ENCODE assay signal across 25 cellular contexts in genomic region chr11:26620282-26621045, GRCh38. TPM values are rescaled to one million over a fixed set of nuclear protein-coding genes. Genes with fewer than 3 reads are reported as not detected.
DNase-seq lines count a peak whose midpoint lies in the region; ATAC-seq, FAIRE-seq and TF ChIP-seq lines count a peak whose summit lies in the region.
"Had no signal": no experiment of that assay in that cellular context is flagged by ENCODE, and none has a peak within 500 bp of the region (broad histone marks: within the 10 kb centered on the region; RNA-seq: fewer than 3 reads in every experiment).

No MANE protein-coding gene starts in this region.

- H3K36me3 ChIP-seq in astrocyte (ENCODE audit: insufficient read depth, low read length) (no peaks in the 10 kb centered on the region), keratinocyte (ENCODE audit: control insufficient read depth in 2 of 2, extremely low read depth in 1 of 2, insufficient read depth in 2 of 2, low read length in 2 of 2) (no peaks in the 10 kb centered on the region)
- H3K36me3 ChIP-seq in CD4-positive, alpha-beta memory T cell (ENCODE audit: insufficient read depth, low read length) = no peaks in the 10 kb centered on the region
- H3K36me3 ChIP-seq: upper lobe of right lung had no signal

- H2AFZ ChIP-seq in astrocyte (ENCODE audit: low read depth, low read length) = no peak overlapping the region
- H2AFZ ChIP-seq in keratinocyte (ENCODE audit: control insufficient read depth, low read length) = peak overlapping the region; percentile 16

- TF ChIP-seq POLR2A in A549 (IDR thresholded peaks at IDR 0.05; ENCODE audit: low read length) = no peak

- no peaks in the 10 kb centered on the region for H3K27me3 Mint-ChIP-seq in astrocyte (ENCODE audit: low read depth, unreplicated experiment)
- no peaks in the 10 kb centered on the region for H3K27me3 Mint-ChIP-seq in CD4-positive, alpha-beta memory T cell
- H3K27me3 Mint-ChIP-seq: activated CD4-positive, alpha-beta memory T cell treated with anti-CD3 and anti-CD28 coated beads, Interleukin-2, amount 10 ng/mL, durations not matched to agents 7 days and 5 days; CD4-positive, CD25-positive, alpha-beta regulatory T cell; effector memory CD8-positive, alpha-beta T cell; natural killer cell treated with Interleukin-12 subunit alpha and Interleukin-12 subunit beta and Interleukin-15 and Interleukin-18, amount 100 ng/mL, for 72 hours; stimulated activated naive CD8-positive, alpha-beta T cell treated with anti-CD3 and anti-CD28 coated beads, Interleukin-15, Interleukin-2, amounts not matched to agents 100 ng/mL and 50 ng/mL, for 24 hours had no signal

- intact Hi-C loops in CD4-positive, alpha-beta memory T cell (cut with micrococcal nuclease) = no loop called here

- no peaks in the 10 kb centered on the region for H3K36me3 Mint-ChIP-seq in astrocyte (ENCODE audit: low read depth, unreplicated experiment)
- H3K36me3 Mint-ChIP-seq in CD4-positive, alpha-beta memory T cell = no peaks in the 10 kb centered on the region
- H3K36me3 Mint-ChIP-seq: CD4-positive, CD25-positive, alpha-beta regulatory T cell; natural killer cell treated with Interleukin-12 subunit alpha and Interleukin-12 subunit beta and Interleukin-15 and Interleukin-18, amount 100 ng/mL, for 72 hours had no signal

- no peak for TF ChIP-seq EP300 in A549 (IDR thresholded peaks at IDR 0.05)

- H3K4me1 ChIP-seq in A549 (peaks cover 40% of the 10 kb centered on the region), astrocyte (ENCODE audit: insufficient read depth, low read length) (peaks cover 3% of the 10 kb centered on the region), keratinocyte (ENCODE audit: control insufficient read depth, extremely low read depth, insufficient read depth, low read length) (peaks cover 31% of the 10 kb centered on the region)
- no peaks in the 10 kb centered on the region for H3K4me1 ChIP-seq in CD4-positive, alpha-beta memory T cell (ENCODE audit: insufficient read depth, low read length)
- H3K4me1 ChIP-seq: upper lobe of right lung had no signal

- WGBS in A549 (ENCODE audit: missing lambda C conversion rate) = 49% methylated on average over 1 of the region's 1 CpG

- H3K9ac ChIP-seq in astrocyte (ENCODE audit: low read length) (no peak overlapping the region), keratinocyte (ENCODE audit: control insufficient read depth, extremely low read depth, insufficient read depth, low read length) (no peak overlapping the region)

- H3K27ac ChIP-seq in A549 (peak overlapping the region; percentile 62 to 70), astrocyte (ENCODE audit: low read depth, low read length) (peak overlapping the region; percentile 4), keratinocyte (ENCODE audit: control insufficient read depth, insufficient read depth, low read length) (peak overlapping the region; percentile 77)
- no peak overlapping the region for H3K27ac ChIP-seq in CD4-positive, alpha-beta memory T cell (ENCODE audit: low read depth, low read length)
- H3K27ac ChIP-seq: upper lobe of right lung, VCaP had no signal

- H3K27ac Mint-ChIP-seq in astrocyte (ENCODE audit: unreplicated experiment) = peak overlapping the region; percentile 82
- H3K27ac Mint-ChIP-seq in CD4-positive, alpha-beta memory T cell = no peak overlapping the region
- H3K27ac Mint-ChIP-seq: activated CD4-positive, alpha-beta memory T cell treated with anti-CD3 and anti-CD28 coated beads, Interleukin-2, amount 10 ng/mL, durations not matched to agents 7 days and 5 days; activated naive CD4-positive, alpha-beta T cell treated with anti-CD3 and anti-CD28 coated beads for 36 hours; CD4-positive, CD25-positive, alpha-beta regulatory T cell; effector memory CD8-positive, alpha-beta T cell; natural killer cell treated with Interleukin-12 subunit alpha and Interleukin-12 subunit beta and Interleukin-15 and Interleukin-18, amount 100 ng/mL, for 72 hours; stimulated activated naive CD8-positive, alpha-beta T cell treated with anti-CD3 and anti-CD28 coated beads, Interleukin-15, Interleukin-2, amounts not matched to agents 100 ng/mL and 50 ng/mL, for 24 hours; T-helper 1 cell treated with Interleukin-12 subunit alpha and Interleukin-12 subunit beta and Interleukin-4 antibody, amounts not matched to agents 30 μg/mL and 1 μg/mL, for 36 hours had no signal

- no peak overlapping the region for H3K4me3 ChIP-seq in A549
- H3K4me3 ChIP-seq in astrocyte (ENCODE audit: insufficient read depth, low read depth, low read length) = no peak overlapping the region
- no peak overlapping the region for H3K4me3 ChIP-seq in keratinocyte (ENCODE audit: control insufficient read depth in 2 of 3, extremely low read depth in 1 of 3, insufficient read depth in 2 of 3, low read depth in 1 of 3, low read length in 3 of 3)
- no peak overlapping the region for H3K4me3 ChIP-seq in CD4-positive, alpha-beta memory T cell (ENCODE audit: low read length in 2 of 2)
- H3K4me3 ChIP-seq: upper lobe of right lung had no signal

- H4K20me1 ChIP-seq in astrocyte (ENCODE audit: insufficient read depth, low read length) (no peaks in the 10 kb centered on the region), keratinocyte (ENCODE audit: control insufficient read depth, extremely low read depth, insufficient read depth, low read length) (no peaks in the 10 kb centered on the region)

- peak in 1 of 2 experiments; percentile 29 for DNase-seq in A549 (ENCODE audit: low read depth in 1 of 2, low spot score in 1 of 2)
- peak; percentile 95 for DNase-seq in HT-29 (ENCODE audit: low spot score)
- peak; percentile 2 for DNase-seq in astrocyte (ENCODE audit: low read depth)
- DNase-seq in keratinocyte (ENCODE audit: low read depth, low spot score) = no peak
- no peak for DNase-seq in CD4-positive, alpha-beta memory T cell
- DNase-seq in COLO668 (lab: John Stamatoyannopoulos, UW; ENCODE audit: unreplicated experiment) = no peak
- no peak for DNase-seq in mucosa of gallbladder (ENCODE audit: low spot score)
- no peak for DNase-seq in effector CD8-positive, alpha-beta T cell (lab: John Stamatoyannopoulos, UW)
- DNase-seq: activated CD4-positive, alpha-beta memory T cell treated with anti-CD3 and anti-CD28 coated beads, Interleukin-2, amount 10 ng/mL, durations not matched to agents 7 days and 5 days; activated naive CD4-positive, alpha-beta T cell treated with anti-CD3 and anti-CD28 coated beads for 36 hours; CD4-positive, CD25-positive, alpha-beta regulatory T cell; cerebellar nuclear complex; DMS79; effector memory CD8-positive, alpha-beta T cell; hippocampal formation; NCI-H2081; NCI-H510A treated with DMSO at 0.1 percent for 48 hours; SHP77; upper lobe of right lung had no signal

- peak; percentile 22 to 31; a peak in 4 of 6 replicates for ATAC-seq in A549
- ATAC-seq: effector memory CD8-positive, alpha-beta T cell; natural killer cell treated with Interleukin-12 subunit alpha and Interleukin-12 subunit beta and Interleukin-15 and Interleukin-18, amount 100 ng/mL, for 72 hours; upper lobe of right lung had no signal

- H3K9me3 ChIP-seq in A549 = no peaks in the 10 kb centered on the region
- H3K9me3 ChIP-seq in astrocyte (ENCODE audit: insufficient read depth, low read depth, low read length) = no peaks in the 10 kb centered on the region
- no peaks in the 10 kb centered on the region for H3K9me3 ChIP-seq in keratinocyte (ENCODE audit: control insufficient read depth, low read depth, low read length)
- no peaks in the 10 kb centered on the region for H3K9me3 ChIP-seq in CD4-positive, alpha-beta memory T cell (ENCODE audit: control insufficient read depth in 1 of 2, low read length in 2 of 2)
- H3K9me3 ChIP-seq: upper lobe of right lung had no signal

- TF ChIP-seq RAD21 in A549 (conservative IDR thresholded peaks at IDR 0.05 in 1 of 2, IDR thresholded peaks at IDR 0.05 in 1 of 2) = no peak

- no peak overlapping the region for H3K4me3 Mint-ChIP-seq in astrocyte (ENCODE audit: unreplicated experiment)
- H3K4me3 Mint-ChIP-seq in CD4-positive, alpha-beta memory T cell = no peak overlapping the region
- H3K4me3 Mint-ChIP-seq: activated CD4-positive, alpha-beta memory T cell treated with anti-CD3 and anti-CD28 coated beads, Interleukin-2, amount 10 ng/mL, durations not matched to agents 7 days and 5 days; activated naive CD4-positive, alpha-beta T cell treated with anti-CD3 and anti-CD28 coated beads for 36 hours; CD4-positive, CD25-positive, alpha-beta regulatory T cell; effector memory CD8-positive, alpha-beta T cell; natural killer cell treated with Interleukin-12 subunit alpha and Interleukin-12 subunit beta and Interleukin-15 and Interleukin-18, amount 100 ng/mL, for 72 hours; stimulated activated naive CD8-positive, alpha-beta T cell treated with anti-CD3 and anti-CD28 coated beads, Interleukin-15, Interleukin-2, amounts not matched to agents 100 ng/mL and 50 ng/mL, for 24 hours; T-helper 1 cell treated with Interleukin-12 subunit alpha and Interleukin-12 subunit beta and Interleukin-4 antibody, amounts not matched to agents 30 μg/mL and 1 μg/mL, for 36 hours had no signal

- no peak for TF ChIP-seq CTCF in A549 (IDR thresholded peaks at IDR 0.05)
- TF ChIP-seq CTCF in astrocyte (IDR thresholded peaks at IDR 0.05; ENCODE audit: insufficient read depth, low read depth, low read length) = no peak
- TF ChIP-seq CTCF in keratinocyte (optimal IDR thresholded peaks at IDR 0.05 in 1 of 3, IDR thresholded peaks at IDR 0.05 in 1 of 3, conservative IDR thresholded peaks at IDR 0.05 in 1 of 3; ENCODE audit: extremely low read depth in 1 of 3, insufficient read depth in 2 of 3, low read length in 3 of 3) = no peak

- H3K9me1 ChIP-seq in keratinocyte (ENCODE audit: control insufficient read depth, extremely low read depth, insufficient read depth, low read length) = no peaks in the 10 kb centered on the region

- H3K4me2 ChIP-seq in A549 (peak overlapping the region; percentile 79), astrocyte (ENCODE audit: low read length) (no peak overlapping the region), keratinocyte (ENCODE audit: control insufficient read depth, extremely low read depth, insufficient read depth, low read depth, low read length) (peak overlapping the region; percentile 27)

- CTCF ChIA-PET in A549 (lab: Yijun Ruan, JAX) = interaction anchor here (1.2 kb wide), 1 partner anchor 31 kb away, joined by 4 read pairs; no protein-coding TSS in a partner anchor
- CTCF ChIA-PET in CD4-positive, alpha-beta memory T cell (lab: Charles Lee; ENCODE audit: partially characterized antibody) = no interaction called here

- dilution Hi-C loops in keratinocyte (cut with MboI; ENCODE audit: extremely low pct_ligation_motif_present, low sequenced_read_pairs) = no loop called here

- peaks cover 26% of the 10 kb centered on the region for H3K4me1 Mint-ChIP-seq in astrocyte (ENCODE audit: low read depth, unreplicated experiment)
- H3K4me1 Mint-ChIP-seq in CD4-positive, alpha-beta memory T cell = no peaks in the 10 kb centered on the region
- H3K4me1 Mint-ChIP-seq: activated CD4-positive, alpha-beta memory T cell treated with anti-CD3 and anti-CD28 coated beads, Interleukin-2, amount 10 ng/mL, durations not matched to agents 7 days and 5 days; CD4-positive, CD25-positive, alpha-beta regulatory T cell had no signal

- POLR2A ChIA-PET in A549 (lab: Yijun Ruan, JAX) = no interaction called here
- POLR2A ChIA-PET in CD4-positive, alpha-beta memory T cell (lab: Charles Lee; ENCODE audit: partially characterized antibody) = no interaction called here

- no peaks in the 10 kb centered on the region for H3K79me2 ChIP-seq in astrocyte (ENCODE audit: insufficient read depth, low read length)
- H3K79me2 ChIP-seq in keratinocyte (ENCODE audit: control insufficient read depth, insufficient read depth, low read length) = no peaks in the 10 kb centered on the region

- FAIRE-seq in A549 (lab: Jason Lieb, UNC) (peak; percentile 23), astrocyte (lab: Jason Lieb, UNC) (no peak), keratinocyte (lab: Jason Lieb, UNC) (no peak)

- H3K27me3 ChIP-seq in astrocyte (ENCODE audit: insufficient read depth, low read length) = no peaks in the 10 kb centered on the region
- H3K27me3 ChIP-seq in keratinocyte (ENCODE audit: control insufficient read depth, extremely low read depth, insufficient read depth, low read length) = no peaks in the 10 kb centered on the region
- H3K27me3 ChIP-seq in CD4-positive, alpha-beta memory T cell (ENCODE audit: insufficient read depth, low read length) = no peaks in the 10 kb centered on the region
- H3K27me3 ChIP-seq: upper lobe of right lung had no signal

- no peaks in the 10 kb centered on the region for H3K9me3 Mint-ChIP-seq in astrocyte (ENCODE audit: unreplicated experiment)
- peaks cover 0 to 13% (median 4%) of the 10 kb centered on the region in 8 donors for H3K9me3 Mint-ChIP-seq in CD4-positive, alpha-beta memory T cell
- H3K9me3 Mint-ChIP-seq: natural killer cell treated with Interleukin-12 subunit alpha and Interleukin-12 subunit beta and Interleukin-15 and Interleukin-18, amount 100 ng/mL, for 72 hours had no signal

RNA-seq across cellular contexts. Expression of gene MUC15, which starts 48.4 kb away (rescaled TPM):
- not detected in 2 replicates for polyA plus RNA-seq in A549 (2011; rRNA removed)
- not detected in 2 replicates for polyA plus RNA-seq in A549 (2012; cell fraction: cytosol; rRNA removed)
- polyA plus RNA-seq in A549 (2012; cell fraction: nucleus; rRNA removed) = not detected in 2 replicates
- not detected in 3 replicates for polyA plus RNA-seq in A549 (2017; fragmentation: RNase III; extraction: RNeasy Plus Mini Kit Qiagen cat#74134 plus additional on column Dnase treatment)
- not detected in 2 replicates for polyA minus RNA-seq in A549 (2011; rRNA and poly(A)+ RNA removed)
- total RNA-seq in HT-29 (2014; rRNA removed; shearing (Covaris generic)) = 0.28 TPM in 1 of 2 replicates, not detected in the other
- 0.10 and 0.16 TPM in 2 replicates for total RNA-seq in astrocyte
- polyA plus RNA-seq in keratinocyte = 0.35 to 2.2 TPM (median 1.5 TPM) in 3 replicates
- polyA plus RNA-seq in keratinocyte (2011; ENCODE audit: low read depth) = 6.8 TPM
- 0.31 and 0.91 TPM in 2 replicates for polyA plus RNA-seq in keratinocyte (2011; cell fraction: cytosol; rRNA removed)
- polyA plus RNA-seq in keratinocyte (2011; cell fraction: nucleus; rRNA removed) = 1.7 and 3.0 TPM in 2 replicates
- polyA plus RNA-seq in keratinocyte (2012; ENCODE audit: low replicate concordance) = 0.21 and 11.7 TPM in 2 replicates
- polyA minus RNA-seq in keratinocyte = 0.79 to 2.1 TPM in 2 of 3 replicates, not detected in the other
- not detected for polyA minus RNA-seq in keratinocyte (2011; cell fraction: cytosol; rRNA and poly(A)+ RNA removed)
- 0.95 and 1.1 TPM in 2 replicates for polyA minus RNA-seq in keratinocyte (2011; cell fraction: nucleus; rRNA and poly(A)+ RNA removed)
- total RNA-seq in CD4-positive, alpha-beta memory T cell = not detected
- polyA plus RNA-seq in CD4-positive, alpha-beta memory T cell = not detected
- not detected for total RNA-seq in mucosa of gallbladder
- total RNA-seq: activated CD4-positive, alpha-beta memory T cell treated with anti-CD3 and anti-CD28 coated beads, Interleukin-2, amount 10 ng/mL, durations not matched to agents 7 days and 5 days; activated naive CD4-positive, alpha-beta T cell treated with anti-CD3 and anti-CD28 coated beads for 36 hours; CD4-positive, CD25-positive, alpha-beta regulatory T cell; kidney epithelial cell; natural killer cell treated with Interleukin-12 subunit alpha and Interleukin-12 subunit beta and Interleukin-15 and Interleukin-18, amount 100 ng/mL, for 72 hours; skeletal muscle tissue had no signal
- polyA plus RNA-seq: CD4-positive, CD25-positive, alpha-beta regulatory T cell had no signal

Comparison
In these comparisons a context has a peak if more than half of its experiments do, and no peak if none do; other contexts are left out.
1. DNase-seq: peak in HT-29 (single experiment) and astrocyte (single experiment); none in keratinocyte (single experiment), CD4-positive, alpha-beta memory T cell (0 of 5), COLO668 (single experiment), mucosa of gallbladder (single experiment) and effector CD8-positive, alpha-beta T cell (single experiment).